Comparison of ENCODE assay signal across 23 cellular contexts in the genomic region with DNA sequence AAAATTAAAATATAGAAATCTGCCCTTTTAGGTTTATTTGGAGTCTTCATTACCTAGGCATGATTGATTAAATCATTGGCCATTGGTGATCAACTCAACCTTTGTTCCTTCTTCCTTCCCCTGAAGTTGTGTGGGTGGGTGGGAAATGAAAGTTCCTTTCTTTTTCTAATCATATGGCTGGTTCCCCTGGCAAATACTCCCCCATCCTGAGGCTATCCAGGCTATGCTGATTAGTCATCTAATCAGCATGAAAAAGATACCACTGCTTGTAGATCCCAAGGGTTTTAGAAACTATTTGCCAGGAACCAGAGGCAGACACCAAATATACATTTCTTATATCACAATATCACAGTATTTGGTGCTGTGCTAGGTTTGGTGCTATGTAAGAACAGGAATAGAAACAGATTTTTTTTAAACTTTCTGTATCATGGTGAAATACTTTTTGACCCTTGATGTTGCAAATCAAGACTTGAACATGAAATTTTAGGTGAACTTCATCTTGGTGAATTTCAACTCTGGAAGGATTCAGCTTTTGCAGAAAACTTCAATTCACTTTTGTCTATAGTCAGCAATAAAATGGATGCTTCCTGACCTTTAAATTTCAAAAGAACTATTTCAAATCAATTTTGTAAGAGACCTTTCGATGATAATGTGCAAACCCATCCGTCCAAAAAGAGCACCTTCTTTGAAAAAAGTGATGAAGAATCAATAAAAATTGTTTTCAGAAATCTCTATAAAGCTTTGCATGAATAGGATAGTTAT.
A peak's percentile ranks its signal among the peaks of the same experiment; 100 is the strongest.
DNase-seq lines count a peak whose midpoint lies in the region; ATAC-seq and TF ChIP-seq lines count a peak whose summit lies in the region.
"Had no signal": no experiment of that assay in that cellular context is flagged by ENCODE, and none has a peak within 500 bp of the region (broad histone marks: within the 10 kb centered on the region; RNA-seq: fewer than 3 reads in every experiment).

No MANE protein-coding gene starts in this region.

- H3K36me3 ChIP-seq in HEK293 (ENCODE audit: control insufficient read depth in 2 of 2, insufficient read depth in 1 of 2, low read length in 2 of 2) (no peaks in the 10 kb centered on the region), iPS-20b (ENCODE audit: insufficient read depth, low read depth, low read length) (no peaks in the 10 kb centered on the region)
- H3K36me3 ChIP-seq: BLaER1 treated with 17β-estradiol and CSF1 and Interleukin-3, amounts not matched to agents 10 nM and 100 nM; breast epithelium; neural progenitor cell; upper lobe of left lung had no signal

- H3K27ac ChIP-seq in HEK293 (ENCODE audit: extremely low read depth, low read depth, low read length) (no peak overlapping the region), iPS-20b (ENCODE audit: low read length) (peak overlapping the region; percentile 45)
- H3K27ac ChIP-seq: BLaER1 treated with 17β-estradiol and CSF1 and Interleukin-3, amounts not matched to agents 10 nM and 100 nM; breast epithelium; coronary artery; neural progenitor cell; upper lobe of left lung had no signal

- CTCF ChIA-PET in HEK293 (lab: Yijun Ruan, JAX), result no interaction called here

- H3K4me1 ChIP-seq in HEK293 (ENCODE audit: control insufficient read depth, insufficient read depth, low read length) (no peaks in the 10 kb centered on the region), iPS-20b (ENCODE audit: insufficient read depth, low read length) (peaks cover 18% of the 10 kb centered on the region; the same call in 1 of the 2 replicates)
- H3K4me1 ChIP-seq: BLaER1 treated with 17β-estradiol and CSF1 and Interleukin-3, amounts not matched to agents 10 nM and 100 nM; breast epithelium; neural progenitor cell; upper lobe of left lung had no signal

- no peak for TF ChIP-seq CTCF in HEK293 (tag by site-specific recombination; IDR thresholded peaks at IDR 0.05)

- peak overlapping the region; percentile 56; the same call in 1 of the 2 replicates for H3K9ac ChIP-seq in iPS-20b (ENCODE audit: low read depth, low read length)
- H3K9ac ChIP-seq: BLaER1 treated with 17β-estradiol and CSF1 and Interleukin-3, amounts not matched to agents 10 nM and 100 nM; neural progenitor cell had no signal

- H3K27me3 ChIP-seq in iPS-20b (ENCODE audit: insufficient read depth, low read length), result no peaks in the 10 kb centered on the region
- H3K27me3 ChIP-seq: BLaER1 treated with 17β-estradiol and CSF1 and Interleukin-3, amounts not matched to agents 10 nM and 100 nM; breast epithelium; neural progenitor cell; upper lobe of left lung had no signal

- ATAC-seq in GM21526 (IDR thresholded peaks at IDR 0.05; ENCODE audit: low FRiP score, unreplicated experiment) (no peak), GM21360 (IDR thresholded peaks at IDR 0.05; ENCODE audit: unreplicated experiment) (no peak)
- ATAC-seq: activated CD8-positive, alpha-beta T cell treated with anti-CD3 and anti-CD28 coated beads, Interleukin-2, amount 10 ng/mL, durations not matched to agents 7 days and 5 days; mucosa of descending colon had no signal

- POLR2A ChIA-PET in HEK293 (lab: Yijun Ruan, JAX), result no interaction called here

- H3K4me3 ChIP-seq in HEK293 (ENCODE audit: low read depth, low read length), result no peak overlapping the region
- H3K4me3 ChIP-seq in iPS-20b (ENCODE audit: low read length), result peak overlapping the region; percentile 53
- H3K4me3 ChIP-seq: BLaER1 treated with 17β-estradiol and CSF1 and Interleukin-3, amounts not matched to agents 10 nM and 100 nM; breast epithelium; coronary artery; mucosa of descending colon; neural progenitor cell; upper lobe of left lung had no signal

- DNase-seq in CD1c-positive myeloid dendritic cell (ENCODE audit: extremely low spot score) (peak; percentile 8), astrocyte of the hippocampus (ENCODE audit: low read depth, low spot score) (peak; percentile 26), NCI-H510A treated with DMSO at 0.1 percent for 48 hours (lab: John Stamatoyannopoulos, UW) (no peak), NCI-H1048 (lab: John Stamatoyannopoulos, UW) (no peak)
- DNase-seq: ACHN; activated CD4-positive, CD25-positive, alpha-beta regulatory T cell treated with anti-CD3 and anti-CD28 coated beads, Interleukin-2, amount 50 U/mL, for 72 hours; activated CD8-positive, alpha-beta T cell treated with anti-CD3 and anti-CD28 coated beads, Interleukin-2, amount 10 ng/mL, durations not matched to agents 7 days and 5 days; activated gamma-delta T cell treated with Interleukin-2 at 50 U/mL for 16 hours; endodermal cell; MM.1S; mucosa of descending colon; NCI-H1436; NCI-H2171; NCI-H526 treated with DMSO at 0.1 percent for 48 hours; upper lobe of left lung had no signal

- no peaks in the 10 kb centered on the region for H3K9me3 ChIP-seq in HEK293 (ENCODE audit: control insufficient read depth, insufficient read depth, low read depth, low read length)
- no peaks in the 10 kb centered on the region for H3K9me3 ChIP-seq in iPS-20b (ENCODE audit: insufficient read depth, low read depth, low read length)
- H3K9me3 ChIP-seq: BLaER1 treated with 17β-estradiol and CSF1 and Interleukin-3, amounts not matched to agents 10 nM and 100 nM; breast epithelium; mucosa of descending colon; upper lobe of left lung had no signal

TF ChIP-seq in HEK293, 187 proteins besides CTCF, POLR2A, EP300 and RAD21:
- TF ChIP-seq EGR2 (tag by site-specific recombination; IDR thresholded peaks at IDR 0.05; ENCODE audit: low read depth), result 0 out of 2 replicates have a peak, but pooled peaks have one; percentile 7
- TF ChIP-seq ZNF239 (tag by site-specific recombination; IDR thresholded peaks at IDR 0.05), result no peak
- TF ChIP-seq ZNF10 (tag by site-specific recombination; IDR thresholded peaks at IDR 0.05), result peak; percentile 52; the same call in 1 of the 2 replicates
- TF ChIP-seq ZBTB10 (tag by site-specific recombination; IDR thresholded peaks at IDR 0.05), result no peak

Comparison
In these comparisons a context has a peak if more than half of its experiments do, and no peak if none do; other contexts are left out.
1. DNase-seq: peak in CD1c-positive myeloid dendritic cell (single experiment) and astrocyte of the hippocampus (single experiment); none in NCI-H510A treated with DMSO at 0.1 percent for 48 hours (single experiment) and NCI-H1048 (single experiment).